ENCODE assay signal across 10 cellular contexts in genomic region chr11:2270322-2271076, GRCh38. TPM values are rescaled to one million over a fixed set of nuclear protein-coding genes. Genes with fewer than 3 reads are reported as not detected.
DNase-seq lines count a peak whose midpoint lies in the region; ATAC-seq, FAIRE-seq and TF ChIP-seq lines count a peak whose summit lies in the region.
"Had no signal": no experiment of that assay in that cellular context is flagged by ENCODE, and none has a peak within 500 bp of the region (broad histone marks: within the 10 kb centered on the region; RNA-seq: fewer than 3 reads in every experiment).

TSS of gene ASCL2 (minus strand) at chr11:2270588. CDS start at chr11:2270332, 256 bp downstream.

- H3K9ac ChIP-seq in BLaER1 treated with 17β-estradiol and CSF1 and Interleukin-3, amounts not matched to agents 10 nM and 100 nM: peak within 1 kb of the TSS in 9 of 11 experiments; percentile 39 to 76 (median 64); a peak in 14 of 22 replicates
- no peak within 1 kb of the TSS for H3K9ac ChIP-seq in H1 (replicated peaks in 1 of 4; ENCODE audit: extremely low read depth in 1 of 4, low read depth in 3 of 4, low read length in 3 of 4)

- intact Hi-C loops in natural killer cell (cut with micrococcal nuclease): loop anchor here (2.0 kb wide), 1 partner anchor 74 kb away; no protein-coding TSS in a partner anchor

- peaks cover 8% of the 10 kb centered on the region; the same call in 1 of the 2 replicates for H3K23me2 ChIP-seq in H1 (ENCODE audit: low read depth, low read length)

- no peak within 1 kb of the TSS for H3K4ac ChIP-seq in H1 (replicated peaks; ENCODE audit: insufficient read length, low read depth, low read length)

- no peak within 1 kb of the TSS for H3K23ac ChIP-seq in H1 (ENCODE audit: insufficient read length)

- H3K4me3 ChIP-seq in BLaER1 treated with 17β-estradiol and CSF1 and Interleukin-3, amounts not matched to agents 10 nM and 100 nM: peak within 1 kb of the TSS in 9 of 10 experiments; percentile 23 to 59 (median 45); a peak in 13 of 20 replicates
- H3K4me3 ChIP-seq in NB4 (ENCODE audit: low read depth, low read length): peak within 1 kb of the TSS; percentile 28
- peak within 1 kb of the TSS; percentile 6 to 67 (median 30); a peak in 5 of 8 replicates for H3K4me3 ChIP-seq in H1 (ENCODE audit: extremely low read depth in 1 of 4, insufficient read depth in 2 of 4, low read depth in 3 of 4, low read length in 4 of 4)
- H3K4me3 ChIP-seq: SJSA1 had no signal

- peak within 1 kb of the TSS; percentile 40 for H4K91ac ChIP-seq in H1 (replicated peaks; ENCODE audit: insufficient read length, low read length)

- H2BK20ac ChIP-seq in H1 (ENCODE audit: low read length): no peak within 1 kb of the TSS

- peaks cover 40 to 46% (median 42%) of the 10 kb centered on the region in 10 experiments for H3K4me1 ChIP-seq in BLaER1 treated with 17β-estradiol and CSF1 and Interleukin-3, amounts not matched to agents 10 nM and 100 nM
- H3K4me1 ChIP-seq in H1 (replicated peaks in 1 of 4; ENCODE audit: control insufficient read depth in 3 of 4, insufficient read depth in 4 of 4, low read length in 3 of 4): peaks cover 0 to 14% (median 3%) of the 10 kb centered on the region in 4 experiments; a peak in 3 of 7 replicates

- TF ChIP-seq EP300 in H1 (IDR thresholded peaks at IDR 0.05; ENCODE audit: borderline replicate concordance in 1 of 2, low read depth in 2 of 2, low read length in 2 of 2): no peak

- H2AK5ac ChIP-seq in H1 (ENCODE audit: low read depth, low read length): no peak within 1 kb of the TSS

- peak within 1 kb of the TSS; percentile 58 to 99 (median 91); a peak in 20 of 22 replicates for H3K4me2 ChIP-seq in BLaER1 treated with 17β-estradiol and CSF1 and Interleukin-3, amounts not matched to agents 10 nM and 100 nM
- H3K4me2 ChIP-seq in H1 (ENCODE audit: insufficient read depth in 1 of 2, low read depth in 2 of 2, low read length in 2 of 2): peak within 1 kb of the TSS; percentile 51 to 62

- peak within 1 kb of the TSS; percentile 87; the same call in 1 of the 2 replicates for H2BK12ac ChIP-seq in H1 (ENCODE audit: low read depth, low read length)

- CTCF ChIA-PET in H1 (lab: Charles Lee; ENCODE audit: partially characterized antibody): no interaction called here

- no peaks in the 10 kb centered on the region for H3K27me3 Mint-ChIP-seq in natural killer cell (ENCODE audit: low read depth in 2 of 2)

- H3K79me2 ChIP-seq in H1 (ENCODE audit: control insufficient read depth in 1 of 2, insufficient read depth in 2 of 2, low read length in 2 of 2): no peaks in the 10 kb centered on the region

- no peak within 1 kb of the TSS for H2AFZ ChIP-seq in H1 (ENCODE audit: low read length)

- POLR2A ChIA-PET in H1 (lab: Charles Lee; ENCODE audit: partially characterized antibody): interaction anchor here (1.0 kb wide), 1 partner anchor 108 kb away, joined by 4 read pairs; no protein-coding TSS in a partner anchor

- H3K14ac ChIP-seq in H1 (ENCODE audit: insufficient read length): no peak within 1 kb of the TSS

- no peaks in the 10 kb centered on the region for H3K79me1 ChIP-seq in H1 (ENCODE audit: low read depth, low read length)

- peaks cover 23 to 42% of the 10 kb centered on the region in 2 donors for H3K4me1 Mint-ChIP-seq in natural killer cell

- no peak within 1 kb of the TSS for H2BK120ac ChIP-seq in H1 (replicated peaks; ENCODE audit: low read depth, low read length)

- no peak within 1 kb of the TSS for H2BK5ac ChIP-seq in H1 (ENCODE audit: low read depth, low read length)

- H3K36me3 Mint-ChIP-seq in natural killer cell: no peaks in the 10 kb centered on the region

- DNase-seq in NB4 (ENCODE audit: low read depth) (peak; percentile 45), H1 (ENCODE audit: low read depth in 1 of 2, low spot score in 2 of 2) (no peak), natural killer cell (peak; percentile 50), putamen (ENCODE audit: low spot score) (no peak), NCI-H2029 treated with DMSO at 0.1 percent for 48 hours (lab: John Stamatoyannopoulos, UW) (no peak)

- H4K20me1 ChIP-seq in BLaER1 treated with 17β-estradiol and CSF1 and Interleukin-3, amounts not matched to agents 10 nM and 100 nM: peaks cover 0 to 34% (median 0%) of the 10 kb centered on the region in 11 experiments; a peak in 6 of 22 replicates
- no peaks in the 10 kb centered on the region for H4K20me1 ChIP-seq in H1 (replicated peaks in 1 of 2; ENCODE audit: control insufficient read depth in 1 of 2, insufficient read depth in 2 of 2, low read length in 2 of 2)

- TF ChIP-seq POLR2A in NB4 (IDR thresholded peaks at IDR 0.05; ENCODE audit: extremely low read depth, insufficient read length): no peak
- no peak for TF ChIP-seq POLR2A in H1 (IDR thresholded peaks at IDR 0.05; ENCODE audit: control extremely low read depth in 1 of 2, low read depth in 2 of 2, low read length in 2 of 2)

- no peak within 1 kb of the TSS for H3K56ac ChIP-seq in H1 (replicated peaks; ENCODE audit: insufficient read length, low read depth, low read length)

- H4K8ac ChIP-seq in H1 (ENCODE audit: extremely low read depth, insufficient read depth, low read length): peak within 1 kb of the TSS; percentile 87; the same call in 1 of the 2 replicates

- H4K5ac ChIP-seq in H1 (ENCODE audit: insufficient read length, low read depth, low read length): no peak within 1 kb of the TSS

- H3K9me3 ChIP-seq in BLaER1 treated with 17β-estradiol and CSF1 and Interleukin-3, amounts not matched to agents 10 nM and 100 nM (replicated peaks in 1 of 11): peaks cover 15 to 31% (median 16%) of the 10 kb centered on the region in 11 experiments; a peak in 21 of 22 replicates
- H3K9me3 ChIP-seq in H1 (ENCODE audit: insufficient read depth in 2 of 2, low read depth in 1 of 2, low read length in 1 of 2): peaks cover 0 to 12% of the 10 kb centered on the region in 2 experiments; a peak in 1 of 4 replicates

- peak within 1 kb of the TSS; percentile 41 to 77 for H3K27ac Mint-ChIP-seq in natural killer cell

- H3K9me3 Mint-ChIP-seq in natural killer cell: no peaks in the 10 kb centered on the region

- H3K36me3 ChIP-seq in BLaER1 treated with 17β-estradiol and CSF1 and Interleukin-3, amounts not matched to agents 10 nM and 100 nM: no peaks in the 10 kb centered on the region
- peaks cover 0 to 6% (median 0%) of the 10 kb centered on the region in 4 experiments; a peak in 1 of 8 replicates for H3K36me3 ChIP-seq in H1 (ENCODE audit: control insufficient read depth in 2 of 4, insufficient read depth in 4 of 4, low read length in 3 of 4)
- H3K36me3 ChIP-seq: SJSA1 had no signal

- peak within 1 kb of the TSS; percentile 24 for H3K18ac ChIP-seq in H1 (ENCODE audit: extremely low read depth, low read length)

- peak within 1 kb of the TSS; percentile 50 to 89 (median 74); a peak in 21 of 22 replicates for H3K27ac ChIP-seq in BLaER1 treated with 17β-estradiol and CSF1 and Interleukin-3, amounts not matched to agents 10 nM and 100 nM
- H3K27ac ChIP-seq in H1 (ENCODE audit: low read depth, low read length): no peak within 1 kb of the TSS
- H3K27ac ChIP-seq: SJSA1 had no signal

- ATAC-seq in natural killer cell (peak; percentile 24 to 48 (median 33)), HG03159 (IDR thresholded peaks at IDR 0.05; ENCODE audit: unreplicated experiment) (no peak), GM21515 (IDR thresholded peaks at IDR 0.05; ENCODE audit: unreplicated experiment) (no peak)

- peaks cover 9 to 89% (median 83%) of the 10 kb centered on the region in 11 experiments; a peak in 21 of 22 replicates for H3K27me3 ChIP-seq in BLaER1 treated with 17β-estradiol and CSF1 and Interleukin-3, amounts not matched to agents 10 nM and 100 nM
- peaks cover 21 to 86% (median 69%) of the 10 kb centered on the region in 4 experiments for H3K27me3 ChIP-seq in H1 (replicated peaks in 1 of 4; ENCODE audit: control insufficient read depth in 3 of 4, extremely low read depth in 1 of 4, insufficient read depth in 3 of 4, low read length in 3 of 4)

- no peak for FAIRE-seq in H1 (lab: Jason Lieb, UNC)
- FAIRE-seq: GM18507 had no signal

- H3K4me3 Mint-ChIP-seq in natural killer cell: peak within 1 kb of the TSS; percentile 86

- H2BK15ac ChIP-seq in H1 (ENCODE audit: low read length): peak within 1 kb of the TSS; percentile 61; the same call in 1 of the 2 replicates

- no peak for TF ChIP-seq CTCF in NB4 (IDR thresholded peaks at IDR 0.05; ENCODE audit: low read depth, low read length)
- no peak for TF ChIP-seq CTCF in H1 (IDR thresholded peaks at IDR 0.05; ENCODE audit: control extremely low read depth in 1 of 3, insufficient read depth in 1 of 3, low read depth in 1 of 3, low read length in 3 of 3)
- no peak for TF ChIP-seq CTCF in natural killer cell (IDR thresholded peaks at IDR 0.05)

- 39% methylated on average over 81 of the region's 89 CpGs; no CpG with 5 or more reads in 1 of the 2 experiments for WGBS in H1 (ENCODE audit: extremely low coverage in 1 of 2, insufficient coverage in 1 of 2, insufficient read length in 1 of 2, insufficient replicate concordance in 2 of 2, low coverage in 1 of 2, low lambda C conversion rate in 2 of 2, missing lambda C conversion rate in 1 of 2), 2 experiments

- TF ChIP-seq RAD21 in H1 (IDR thresholded peaks at IDR 0.05 in 1 of 2, conservative IDR thresholded peaks at IDR 0.05 in 1 of 2; ENCODE audit: low read depth in 2 of 2, low read length in 2 of 2): no peak

TF ChIP-seq in H1, 55 proteins besides CTCF, POLR2A, EP300 and RAD21:
- TF ChIP-seq EZH2 (IDR thresholded peaks at IDR 0.05; ENCODE audit: low read depth, low read length, severe bottlenecking): peak; percentile 62
- no peak for TF ChIP-seq CREB1 (IDR thresholded peaks at IDR 0.05)
- TF ChIP-seq RBBP5 (IDR thresholded peaks at IDR 0.05; ENCODE audit: borderline replicate concordance, low read depth, low read length): 0 out of 2 replicates have a peak, but pooled peaks have one; percentile 18

RNA-seq across cellular contexts. Expression of gene ASCL2, which starts in this region (rescaled TPM):
- total RNA-seq in H1 (2021; fragmentation: NEBNext Ultra II Directional; extraction: Animal tissue kit (Norgen Biotek cat#: 25700)): 0.23 and 0.56 TPM in 2 replicates
- 0.41 and 0.51 TPM in 2 replicates for polyA plus RNA-seq in H1 (2011; rRNA removed)
- polyA plus RNA-seq in H1 (2011; cell fraction: cytosol; rRNA removed): 0.34 TPM
- polyA plus RNA-seq in H1 (2011; cell fraction: nucleus; rRNA removed): 0.34 TPM
- 0.15 to 0.42 TPM (median 0.37 TPM) in 3 of 4 replicates, not detected in the other for polyA plus RNA-seq in H1 (2012, experiment 1 of 2)
- polyA plus RNA-seq in H1 (2012, experiment 2 of 2): 0.08 TPM
- polyA plus RNA-seq in H1 (2013, experiment 1 of 2): 0.26 TPM
- polyA plus RNA-seq in H1 (2013, experiment 2 of 2): 0.42 TPM
- polyA minus RNA-seq in H1 (2011; rRNA and poly(A)+ RNA removed): 0.13 TPM in 1 of 2 replicates, not detected in the other
- polyA minus RNA-seq in H1 (2011; cell fraction: cytosol; rRNA and poly(A)+ RNA removed): 0.59 TPM
- 0.40 TPM for polyA minus RNA-seq in H1 (2011; cell fraction: nucleus; rRNA and poly(A)+ RNA removed)
- total RNA-seq in natural killer cell: 10 to 100 TPM; 10.8 to 16.8 (median 16.0) TPM
- total RNA-seq: SJSA1 had no signal

Comparison
In these comparisons a context has a peak if more than half of its experiments do, and no peak if none do; other contexts are left out.
1. H3K9ac ChIP-seq: peak in BLaER1 treated with 17β-estradiol and CSF1 and Interleukin-3, amounts not matched to agents 10 nM and 100 nM (9 of 11); none in H1 (0 of 4).
2. DNase-seq: peak in NB4 (single experiment) and natural killer cell (single experiment); none in H1 (0 of 2), putamen (single experiment) and NCI-H2029 treated with DMSO at 0.1 percent for 48 hours (single experiment).
3. ATAC-seq: peak in natural killer cell (3 of 3); none in HG03159 (single experiment) and GM21515 (single experiment).
4. Peak in every context shown above with its lines, with median percentiles within 50 percentile points of each other: H3K4me3 ChIP-seq.